20 cellular contexts compared by ENCODE assay signal in the genomic region with DNA sequence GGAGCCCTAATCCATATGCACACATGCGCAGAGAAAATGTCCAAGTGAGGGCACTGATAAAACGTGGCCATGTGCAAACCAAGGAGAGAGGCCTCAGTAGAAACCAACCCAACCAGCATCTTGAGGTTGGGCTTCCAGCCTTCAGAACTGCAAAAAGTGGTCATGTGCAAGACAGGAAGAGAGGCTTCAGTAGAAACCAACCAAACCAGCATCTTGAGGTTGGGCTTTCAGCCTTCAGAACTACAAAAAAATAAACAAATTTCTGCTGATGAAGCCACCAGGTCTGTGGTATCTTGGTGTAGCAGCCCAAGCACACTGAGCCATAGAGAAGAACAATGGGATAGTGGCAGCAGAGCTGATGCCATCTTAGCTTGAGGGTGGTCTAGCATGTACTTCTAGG.
"Had no signal": no experiment of that assay in that cellular context is flagged by ENCODE, and none has a peak within 500 bp of the region (broad histone marks: within the 10 kb centered on the region; RNA-seq: fewer than 3 reads in every experiment).

No MANE protein-coding gene starts in this region.

- DNase-seq: dermis blood vessel endothelial cell; dorsolateral prefrontal cortex; effector CD4-positive, alpha-beta T cell; effector memory CD4-positive, alpha-beta T cell; esophagus squamous epithelium; foreskin fibroblast; foreskin melanocyte; gastrocnemius medialis; glutamatergic neuron; head of caudate nucleus; heart right ventricle; hippocampal formation; left cardiac atrium; left lung; left ventricle myocardium superior; lower lobe of right lung; mesenchymal stem cell; midbrain; naive thymus-derived CD4-positive, alpha-beta T cell had no signal

- H3K4me3 ChIP-seq: coronary artery, dorsolateral prefrontal cortex, esophagus squamous epithelium, gastrocnemius medialis, heart right ventricle, left lung, lower lobe of right lung had no signal

- H3K27me3 ChIP-seq: dorsolateral prefrontal cortex, esophagus squamous epithelium, gastrocnemius medialis, heart right ventricle, left lung had no signal

- H3K4me1 ChIP-seq: esophagus squamous epithelium, gastrocnemius medialis, left lung, lower lobe of right lung had no signal

- H3K27ac ChIP-seq: coronary artery, dorsolateral prefrontal cortex, esophagus squamous epithelium, gastrocnemius medialis, heart right ventricle, left lung, lower lobe of right lung had no signal

- H3K36me3 ChIP-seq: esophagus squamous epithelium, gastrocnemius medialis, heart right ventricle, left lung, lower lobe of right lung had no signal
